In genomic region chr7:151109094-151110048, GRCh38 we compare ENCODE assay signal across 15 cellular contexts. TPM values are rescaled to one million over a fixed set of nuclear protein-coding genes. Genes with fewer than 3 reads are reported as not detected.
DNase-seq lines count a peak whose midpoint lies in the region; FAIRE-seq and TF ChIP-seq lines count a peak whose summit lies in the region.
"Had no signal": no experiment of that assay in that cellular context is flagged by ENCODE, and none has a peak within 500 bp of the region (broad histone marks: within the 10 kb centered on the region; RNA-seq: fewer than 3 reads in every experiment).

No MANE protein-coding gene starts in this region.

- peaks cover 20% of the 10 kb centered on the region for H3K4me1 ChIP-seq in PC-9 (replicated peaks; ENCODE audit: insufficient read depth)
- peaks cover 30% of the 10 kb centered on the region for H3K4me1 ChIP-seq in osteoblast (ENCODE audit: insufficient read depth, low read length)
- peaks cover 8% of the 10 kb centered on the region for H3K4me1 ChIP-seq in CD8-positive, alpha-beta memory T cell (ENCODE audit: insufficient read depth, low read length)
- H3K4me1 ChIP-seq: SJCRH30 had no signal

- TF ChIP-seq CTCF in AG09319 (IDR thresholded peaks at IDR 0.05; ENCODE audit: low read depth, low read length) = no peak
- TF ChIP-seq CTCF in PC-9 (conservative IDR thresholded peaks at IDR 0.05) = no peak
- no peak for TF ChIP-seq CTCF in glutamatergic neuron (IDR thresholded peaks at IDR 0.05; ENCODE audit: partially characterized antibody, unreplicated experiment)
- TF ChIP-seq CTCF in osteoblast (IDR thresholded peaks at IDR 0.05; ENCODE audit: extremely low read depth, low read depth, low read length) = no peak

- H3K79me2 ChIP-seq in PC-9 (ENCODE audit: low read depth) (peaks cover 17% of the 10 kb centered on the region), osteoblast (ENCODE audit: insufficient read depth, low read length) (peaks cover 72% of the 10 kb centered on the region)

- peaks cover 37% of the 10 kb centered on the region for H3F3A ChIP-seq in PC-9 (ENCODE audit: insufficient read depth, low read depth)

- no peaks in the 10 kb centered on the region for H3K36me3 ChIP-seq in PC-9 (ENCODE audit: low read depth)
- peaks cover 2% of the 10 kb centered on the region for H3K36me3 ChIP-seq in osteoblast (ENCODE audit: insufficient read depth, low read length)
- no peaks in the 10 kb centered on the region for H3K36me3 ChIP-seq in CD8-positive, alpha-beta memory T cell (ENCODE audit: insufficient read depth, low read length)
- H3K36me3 ChIP-seq: gastrocnemius medialis had no signal

- CTCF ChIA-PET in PC-9 (lab: Charles Lee) = interaction anchor here (0.6 to 0.9 kb wide), 4 partner anchors 88 to 231 kb away, joined by 3 to 7 read pairs (median 4); no protein-coding TSS in a partner anchor
- CTCF ChIA-PET in CD8-positive, alpha-beta memory T cell (lab: Charles Lee) = interaction anchor here (1.1 to 7.4 kb wide), 12 partner anchors 11 to 211 kb away, joined by 3 to 37 read pairs (median 10); partner anchors contain the start of genes ABCB8 and AGAP3

- POLR2A ChIA-PET in PC-9 (lab: Charles Lee; ENCODE audit: unreplicated experiment) = interaction anchor here (0.6 kb wide), 1 partner anchor 231 kb away, joined by 19 read pairs; no protein-coding TSS in a partner anchor
- POLR2A ChIA-PET in CD8-positive, alpha-beta memory T cell (lab: Charles Lee) = interaction anchor here (0.6 kb wide), 1 partner anchor 72 kb away, joined by 3 read pairs; no protein-coding TSS in a partner anchor

- peaks cover 20% of the 10 kb centered on the region for H3K27me3 Mint-ChIP-seq in glutamatergic neuron (ENCODE audit: unreplicated experiment)
- peaks cover 4 to 5% of the 10 kb centered on the region in 2 donors for H3K27me3 Mint-ChIP-seq in CD8-positive, alpha-beta memory T cell

- H3K27ac ChIP-seq in PC-9 = no peak overlapping the region
- no peak overlapping the region for H3K27ac ChIP-seq in osteoblast (ENCODE audit: low read depth, low read length)
- H3K27ac ChIP-seq in CD8-positive, alpha-beta memory T cell (ENCODE audit: low read depth, low read length) = no peak overlapping the region
- H3K27ac ChIP-seq: gastrocnemius medialis, SJCRH30 had no signal

- H3K27ac Mint-ChIP-seq in glutamatergic neuron (ENCODE audit: unreplicated experiment) = peak overlapping the region; percentile 93
- peak overlapping the region in 1 of 8 donors; percentile 18 for H3K27ac Mint-ChIP-seq in CD8-positive, alpha-beta memory T cell
- H3K27ac Mint-ChIP-seq: dendritic cell treated with granulocyte-macrophage colony-stimulating factor and Interleukin-4, amounts not matched to agents 40 ng/mL and 50 ng/mL, for 4 days had no signal

- DNase-seq in AG09319 (ENCODE audit: extremely low read depth, low read depth) = peak; percentile 28
- no peak for DNase-seq in PC-9
- DNase-seq in glutamatergic neuron = no peak
- peak; percentile 91 for DNase-seq in osteoblast (ENCODE audit: insufficient read length, low spot score, missing footprints)
- DNase-seq in NCI-H526 (lab: John Stamatoyannopoulos, UW) = no peak
- DNase-seq in kidney tubule cell (ENCODE audit: low spot score) = no peak
- DNase-seq in CD8-positive, alpha-beta memory T cell = no peak
- no peak for DNase-seq in urothelium cell line (ENCODE audit: low spot score)
- DNase-seq: activated CD8-positive, alpha-beta memory T cell treated with anti-CD3 and anti-CD28 coated beads, Interleukin-2, amount 50 U/mL, for 4 hours; amniotic stem cell; C1 segment of cervical spinal cord; gastrocnemius medialis; SJCRH30 had no signal

- H3K27me3 ChIP-seq in PC-9 (ENCODE audit: insufficient read depth, low read depth) (no peaks in the 10 kb centered on the region), osteoblast (ENCODE audit: insufficient read depth, low read length) (no peaks in the 10 kb centered on the region)
- H3K27me3 ChIP-seq in CD8-positive, alpha-beta memory T cell (ENCODE audit: insufficient read depth, low read length, poor library complexity, severe bottlenecking) = no peaks in the 10 kb centered on the region
- H3K27me3 ChIP-seq: gastrocnemius medialis, SJCRH30 had no signal

- peaks cover 19% of the 10 kb centered on the region for H3K9me3 Mint-ChIP-seq in glutamatergic neuron (ENCODE audit: unreplicated experiment)
- H3K9me3 Mint-ChIP-seq in CD8-positive, alpha-beta memory T cell = no peaks in the 10 kb centered on the region
- H3K9me3 Mint-ChIP-seq: dendritic cell treated with granulocyte-macrophage colony-stimulating factor and Interleukin-4, amounts not matched to agents 40 ng/mL and 50 ng/mL, for 4 days had no signal

- FAIRE-seq in urothelium cell line (lab: Jason Lieb, UNC) = no peak
- FAIRE-seq: G401.6 had no signal

- no peak overlapping the region for H3K4me2 ChIP-seq in PC-9
- no peak overlapping the region for H3K4me2 ChIP-seq in osteoblast (ENCODE audit: insufficient read depth, low read length)

- TSS peak; percentile 33 for BruUV-seq in PC-9 (replicated peaks; lab: Mats Ljungman, UMichigan)

- no peaks in the 10 kb centered on the region for H3K9me2 ChIP-seq in PC-9 (ENCODE audit: insufficient read depth)

- no peaks in the 10 kb centered on the region for H3K36me3 Mint-ChIP-seq in glutamatergic neuron (ENCODE audit: unreplicated experiment)
- H3K36me3 Mint-ChIP-seq in CD8-positive, alpha-beta memory T cell = no peaks in the 10 kb centered on the region

- H3K4me1 Mint-ChIP-seq in glutamatergic neuron (ENCODE audit: low read depth, unreplicated experiment) = peaks cover 59% of the 10 kb centered on the region
- H3K4me1 Mint-ChIP-seq in CD8-positive, alpha-beta memory T cell = peaks cover 0 to 10% (median 0%) of the 10 kb centered on the region in 3 donors

- H3K4me3 ChIP-seq in PC-9 (no peak overlapping the region), osteoblast (ENCODE audit: insufficient read depth, low read length) (no peak overlapping the region)
- H3K4me3 ChIP-seq in CD8-positive, alpha-beta memory T cell (ENCODE audit: low read length) = no peak overlapping the region
- H3K4me3 ChIP-seq: gastrocnemius medialis, SJCRH30 had no signal

- no peak overlapping the region for H3K4me3 Mint-ChIP-seq in glutamatergic neuron (ENCODE audit: unreplicated experiment)
- H3K4me3 Mint-ChIP-seq in CD8-positive, alpha-beta memory T cell = no peak overlapping the region
- H3K4me3 Mint-ChIP-seq: dendritic cell treated with granulocyte-macrophage colony-stimulating factor and Interleukin-4, amounts not matched to agents 40 ng/mL and 50 ng/mL, for 4 days had no signal

- peaks cover 59% of the 10 kb centered on the region for H4K20me1 ChIP-seq in PC-9 (ENCODE audit: insufficient read depth)
- H4K20me1 ChIP-seq in osteoblast (ENCODE audit: insufficient read depth, low read length) = peaks cover 75% of the 10 kb centered on the region

- H2AFZ ChIP-seq in PC-9 (no peak overlapping the region), osteoblast (ENCODE audit: low read length) (no peak overlapping the region)

- no peaks in the 10 kb centered on the region for H3K9me3 ChIP-seq in PC-9 (ENCODE audit: insufficient read depth, low read depth)
- no peaks in the 10 kb centered on the region for H3K9me3 ChIP-seq in osteoblast (ENCODE audit: low read depth, low read length)
- H3K9me3 ChIP-seq in CD8-positive, alpha-beta memory T cell (ENCODE audit: low read length) = no peaks in the 10 kb centered on the region
- H3K9me3 ChIP-seq: gastrocnemius medialis, SJCRH30 had no signal

- intact Hi-C loops in PC-9 (cut with micrococcal nuclease; ENCODE audit: unreplicated experiment) = loop anchor here (5.0 to 10.0 kb wide), 4 partner anchors 118 to 787 kb away; partner anchors contain the start of genes ABCF2, ACTR3C and LRRC61

RNA-seq across cellular contexts. Expression of gene AGAP3, which starts 23.1 kb away (rescaled TPM):
- total RNA-seq in PC-9 (2021) (103 TPM in 2 replicates), glutamatergic neuron (ENCODE audit: unreplicated experiment) (406 TPM), osteoblast (39.8 and 45.7 TPM in 2 replicates)
- 10 to 100 TPM; 39.9 to 40.7 TPM for total RNA-seq in CD8-positive, alpha-beta memory T cell
- polyA plus RNA-seq in CD8-positive, alpha-beta memory T cell = 8.0 TPM

RNA-seq across cellular contexts. Expression of gene TMUB1, which starts 26.1 kb away (rescaled TPM):
- total RNA-seq in PC-9 (2021) = 87.8 and 99.3 TPM in 2 replicates
- total RNA-seq in glutamatergic neuron (ENCODE audit: unreplicated experiment) = 45.7 TPM
- total RNA-seq in osteoblast = 17.4 and 18.1 TPM in 2 replicates
- 10 to 100 TPM; 81.7 to 83.5 TPM for total RNA-seq in CD8-positive, alpha-beta memory T cell
- 69.7 TPM for polyA plus RNA-seq in CD8-positive, alpha-beta memory T cell

RNA-seq across cellular contexts. Expression of gene FASTK, which starts 28.8 kb away (rescaled TPM):
- total RNA-seq in PC-9 (2021) (104 and 126 TPM in 2 replicates), glutamatergic neuron (ENCODE audit: unreplicated experiment) (64.7 TPM), osteoblast (87.6 and 95.2 TPM in 2 replicates)
- total RNA-seq in CD8-positive, alpha-beta memory T cell = 10 to 100 TPM; 83.1 to 88.8 TPM
- 52.0 TPM for polyA plus RNA-seq in CD8-positive, alpha-beta memory T cell

RNA-seq across cellular contexts. Expression of gene SLC4A2, which starts 50.0 kb away (rescaled TPM):
- 199 and 245 TPM in 2 replicates for total RNA-seq in PC-9 (2021)
- total RNA-seq in glutamatergic neuron (ENCODE audit: unreplicated experiment) = 99.4 TPM
- total RNA-seq in osteoblast = 52.2 and 61.5 TPM in 2 replicates
- total RNA-seq in CD8-positive, alpha-beta memory T cell = 100 to 1,000 TPM; 119 to 121 TPM
- 25.5 TPM for polyA plus RNA-seq in CD8-positive, alpha-beta memory T cell

RNA-seq across cellular contexts. Expression of gene CDK5, which starts 51.7 kb away (rescaled TPM):
- total RNA-seq in PC-9 (2021) (45.7 and 58.4 TPM in 2 replicates), glutamatergic neuron (ENCODE audit: unreplicated experiment) (52.9 TPM), osteoblast (15.9 and 17.0 TPM in 2 replicates)
- 10 to 100 TPM; 20.5 to 23.2 TPM for total RNA-seq in CD8-positive, alpha-beta memory T cell
- polyA plus RNA-seq in CD8-positive, alpha-beta memory T cell = 14.3 TPM

Comparison
In these comparisons a context has a peak if more than half of its experiments do, and no peak if none do; other contexts are left out.
1. DNase-seq: peak in AG09319 (single experiment) and osteoblast (single experiment); none in PC-9 (0 of 2), glutamatergic neuron (single experiment), NCI-H526 (0 of 2), kidney tubule cell (single experiment), CD8-positive, alpha-beta memory T cell (0 of 5) and urothelium cell line (single experiment).